Comparison of ENCODE assay signal across 1 cellular context in genomic region chr15:89575656-89576416, GRCh38.
TF ChIP-seq lines count a peak whose summit lies in the region.

No MANE protein-coding gene starts in this region.

TF ChIP-seq in K562, 482 proteins besides CTCF, POLR2A, EP300 and RAD21 (continued from another document and continues in another):
- TF ChIP-seq, protein P1, sequence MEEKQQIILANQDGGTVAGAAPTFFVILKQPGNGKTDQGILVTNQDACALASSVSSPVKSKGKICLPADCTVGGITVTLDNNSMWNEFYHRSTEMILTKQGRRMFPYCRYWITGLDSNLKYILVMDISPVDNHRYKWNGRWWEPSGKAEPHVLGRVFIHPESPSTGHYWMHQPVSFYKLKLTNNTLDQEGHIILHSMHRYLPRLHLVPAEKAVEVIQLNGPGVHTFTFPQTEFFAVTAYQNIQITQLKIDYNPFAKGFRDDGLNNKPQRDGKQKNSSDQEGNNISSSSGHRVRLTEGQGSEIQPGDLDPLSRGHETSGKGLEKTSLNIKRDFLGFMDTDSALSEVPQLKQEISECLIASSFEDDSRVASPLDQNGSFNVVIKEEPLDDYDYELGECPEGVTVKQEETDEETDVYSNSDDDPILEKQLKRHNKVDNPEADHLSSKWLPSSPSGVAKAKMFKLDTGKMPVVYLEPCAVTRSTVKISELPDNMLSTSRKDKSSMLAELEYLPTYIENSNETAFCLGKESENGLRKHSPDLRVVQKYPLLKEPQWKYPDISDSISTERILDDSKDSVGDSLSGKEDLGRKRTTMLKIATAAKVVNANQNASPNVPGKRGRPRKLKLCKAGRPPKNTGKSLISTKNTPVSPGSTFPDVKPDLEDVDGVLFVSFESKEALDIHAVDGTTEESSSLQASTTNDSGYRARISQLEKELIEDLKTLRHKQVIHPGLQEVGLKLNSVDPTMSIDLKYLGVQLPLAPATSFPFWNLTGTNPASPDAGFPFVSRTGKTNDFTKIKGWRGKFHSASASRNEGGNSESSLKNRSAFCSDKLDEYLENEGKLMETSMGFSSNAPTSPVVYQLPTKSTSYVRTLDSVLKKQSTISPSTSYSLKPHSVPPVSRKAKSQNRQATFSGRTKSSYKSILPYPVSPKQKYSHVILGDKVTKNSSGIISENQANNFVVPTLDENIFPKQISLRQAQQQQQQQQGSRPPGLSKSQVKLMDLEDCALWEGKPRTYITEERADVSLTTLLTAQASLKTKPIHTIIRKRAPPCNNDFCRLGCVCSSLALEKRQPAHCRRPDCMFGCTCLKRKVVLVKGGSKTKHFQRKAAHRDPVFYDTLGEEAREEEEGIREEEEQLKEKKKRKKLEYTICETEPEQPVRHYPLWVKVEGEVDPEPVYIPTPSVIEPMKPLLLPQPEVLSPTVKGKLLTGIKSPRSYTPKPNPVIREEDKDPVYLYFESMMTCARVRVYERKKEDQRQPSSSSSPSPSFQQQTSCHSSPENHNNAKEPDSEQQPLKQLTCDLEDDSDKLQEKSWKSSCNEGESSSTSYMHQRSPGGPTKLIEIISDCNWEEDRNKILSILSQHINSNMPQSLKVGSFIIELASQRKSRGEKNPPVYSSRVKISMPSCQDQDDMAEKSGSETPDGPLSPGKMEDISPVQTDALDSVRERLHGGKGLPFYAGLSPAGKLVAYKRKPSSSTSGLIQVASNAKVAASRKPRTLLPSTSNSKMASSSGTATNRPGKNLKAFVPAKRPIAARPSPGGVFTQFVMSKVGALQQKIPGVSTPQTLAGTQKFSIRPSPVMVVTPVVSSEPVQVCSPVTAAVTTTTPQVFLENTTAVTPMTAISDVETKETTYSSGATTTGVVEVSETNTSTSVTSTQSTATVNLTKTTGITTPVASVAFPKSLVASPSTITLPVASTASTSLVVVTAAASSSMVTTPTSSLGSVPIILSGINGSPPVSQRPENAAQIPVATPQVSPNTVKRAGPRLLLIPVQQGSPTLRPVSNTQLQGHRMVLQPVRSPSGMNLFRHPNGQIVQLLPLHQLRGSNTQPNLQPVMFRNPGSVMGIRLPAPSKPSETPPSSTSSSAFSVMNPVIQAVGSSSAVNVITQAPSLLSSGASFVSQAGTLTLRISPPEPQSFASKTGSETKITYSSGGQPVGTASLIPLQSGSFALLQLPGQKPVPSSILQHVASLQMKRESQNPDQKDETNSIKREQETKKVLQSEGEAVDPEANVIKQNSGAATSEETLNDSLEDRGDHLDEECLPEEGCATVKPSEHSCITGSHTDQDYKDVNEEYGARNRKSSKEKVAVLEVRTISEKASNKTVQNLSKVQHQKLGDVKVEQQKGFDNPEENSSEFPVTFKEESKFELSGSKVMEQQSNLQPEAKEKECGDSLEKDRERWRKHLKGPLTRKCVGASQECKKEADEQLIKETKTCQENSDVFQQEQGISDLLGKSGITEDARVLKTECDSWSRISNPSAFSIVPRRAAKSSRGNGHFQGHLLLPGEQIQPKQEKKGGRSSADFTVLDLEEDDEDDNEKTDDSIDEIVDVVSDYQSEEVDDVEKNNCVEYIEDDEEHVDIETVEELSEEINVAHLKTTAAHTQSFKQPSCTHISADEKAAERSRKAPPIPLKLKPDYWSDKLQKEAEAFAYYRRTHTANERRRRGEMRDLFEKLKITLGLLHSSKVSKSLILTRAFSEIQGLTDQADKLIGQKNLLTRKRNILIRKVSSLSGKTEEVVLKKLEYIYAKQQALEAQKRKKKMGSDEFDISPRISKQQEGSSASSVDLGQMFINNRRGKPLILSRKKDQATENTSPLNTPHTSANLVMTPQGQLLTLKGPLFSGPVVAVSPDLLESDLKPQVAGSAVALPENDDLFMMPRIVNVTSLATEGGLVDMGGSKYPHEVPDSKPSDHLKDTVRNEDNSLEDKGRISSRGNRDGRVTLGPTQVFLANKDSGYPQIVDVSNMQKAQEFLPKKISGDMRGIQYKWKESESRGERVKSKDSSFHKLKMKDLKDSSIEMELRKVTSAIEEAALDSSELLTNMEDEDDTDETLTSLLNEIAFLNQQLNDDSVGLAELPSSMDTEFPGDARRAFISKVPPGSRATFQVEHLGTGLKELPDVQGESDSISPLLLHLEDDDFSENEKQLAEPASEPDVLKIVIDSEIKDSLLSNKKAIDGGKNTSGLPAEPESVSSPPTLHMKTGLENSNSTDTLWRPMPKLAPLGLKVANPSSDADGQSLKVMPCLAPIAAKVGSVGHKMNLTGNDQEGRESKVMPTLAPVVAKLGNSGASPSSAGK (IDR thresholded peaks at IDR 0.05) = peak; percentile 29; the same call in 1 of the 2 replicates
- TF ChIP-seq KLF16 (IDR thresholded peaks at IDR 0.05) (no peak), DIDO1 (tag; IDR thresholded peaks at IDR 0.05; ENCODE audit: low read depth) (no peak), ZNF134 (CRISPR knock-in tag; conservative IDR thresholded peaks at IDR 0.05) (peak; percentile 99), HDAC1 (IDR thresholded peaks at IDR 0.05) (0 out of 4 replicates have a peak, but pooled peaks of 1 of the 2 experiments have one; percentile 41), ZNF23 (CRISPR knock-in tag; IDR thresholded peaks at IDR 0.05) (no peak), POLR2G (IDR thresholded peaks at IDR 0.05; ENCODE audit: low read depth, low read length) (peak; percentile 74), ZNF592 (IDR thresholded peaks at IDR 0.05) (0 out of 2 replicates have a peak, but pooled peaks have one; percentile 7), ZNF282 (CRISPR knock-in tag; IDR thresholded peaks at IDR 0.05) (no peak; the same call in 1 of the 2 replicates), PATZ1 (CRISPR knock-in tag; IDR thresholded peaks at IDR 0.05; ENCODE audit: borderline replicate concordance) (no peak), MYC (IDR thresholded peaks at IDR 0.05; ENCODE audit: low read depth, low read length) (peak; percentile 8; the same call in 1 of the 2 replicates), MYC (CRISPR knock-in tag; IDR thresholded peaks at IDR 0.05; ENCODE audit: borderline replicate concordance, low read depth) (no peak), RBFOX2 (IDR thresholded peaks at IDR 0.05; ENCODE audit: low read depth, low read length) (peak; percentile 90), ESRRA (IDR thresholded peaks at IDR 0.05; ENCODE audit: borderline replicate concordance, low read depth) (no peak), ZBTB7A (IDR thresholded peaks at IDR 0.05; ENCODE audit: borderline replicate concordance, control insufficient read depth, low read depth, low read length) (no peak), ERF (CRISPR knock-in tag; IDR thresholded peaks at IDR 0.05) (no peak), ZNF57 (CRISPR knock-in tag; IDR thresholded peaks at IDR 0.05) (no peak), CBFB (CRISPR knock-in tag; IDR thresholded peaks at IDR 0.05) (0 out of 2 replicates have a peak, but pooled peaks have one; percentile 56), ZBTB43 (CRISPR knock-in tag; IDR thresholded peaks at IDR 0.05) (peak; percentile 71; the same call in 1 of the 2 replicates), TAF7 (tag; IDR thresholded peaks at IDR 0.05) (no peak), ELK1 (CRISPR knock-in tag; IDR thresholded peaks at IDR 0.05) (no peak), RBBP5 (IDR thresholded peaks at IDR 0.05; ENCODE audit: borderline replicate concordance, insufficient read depth, low read length, poor library complexity, severe bottlenecking) (peak; percentile 91), POLR3G (IDR thresholded peaks at IDR 0.05; ENCODE audit: extremely low read depth, insufficient read length, insufficient replicate concordance) (no peak), CEBPB (tag; IDR thresholded peaks at IDR 0.05) (peak; percentile 72), ZNF12 (CRISPR knock-in tag; IDR thresholded peaks at IDR 0.05) (0 out of 2 replicates have a peak, but pooled peaks have one; percentile 18), TEAD2 (tag; IDR thresholded peaks at IDR 0.05) (no peak), ZNF224 (CRISPR knock-in tag; IDR thresholded peaks at IDR 0.05) (no peak), SMARCA5 (IDR thresholded peaks at IDR 0.05) (no peak)
- TF ChIP-seq, protein P2, sequence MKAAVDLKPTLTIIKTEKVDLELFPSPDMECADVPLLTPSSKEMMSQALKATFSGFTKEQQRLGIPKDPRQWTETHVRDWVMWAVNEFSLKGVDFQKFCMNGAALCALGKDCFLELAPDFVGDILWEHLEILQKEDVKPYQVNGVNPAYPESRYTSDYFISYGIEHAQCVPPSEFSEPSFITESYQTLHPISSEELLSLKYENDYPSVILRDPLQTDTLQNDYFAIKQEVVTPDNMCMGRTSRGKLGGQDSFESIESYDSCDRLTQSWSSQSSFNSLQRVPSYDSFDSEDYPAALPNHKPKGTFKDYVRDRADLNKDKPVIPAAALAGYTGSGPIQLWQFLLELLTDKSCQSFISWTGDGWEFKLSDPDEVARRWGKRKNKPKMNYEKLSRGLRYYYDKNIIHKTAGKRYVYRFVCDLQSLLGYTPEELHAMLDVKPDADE (conservative IDR thresholded peaks at IDR 0.05; ENCODE audit: control insufficient read depth, low read depth, low read length) = 0 out of 2 replicates have a peak, but pooled peaks have one; percentile 16
- TF ChIP-seq, protein P3, sequence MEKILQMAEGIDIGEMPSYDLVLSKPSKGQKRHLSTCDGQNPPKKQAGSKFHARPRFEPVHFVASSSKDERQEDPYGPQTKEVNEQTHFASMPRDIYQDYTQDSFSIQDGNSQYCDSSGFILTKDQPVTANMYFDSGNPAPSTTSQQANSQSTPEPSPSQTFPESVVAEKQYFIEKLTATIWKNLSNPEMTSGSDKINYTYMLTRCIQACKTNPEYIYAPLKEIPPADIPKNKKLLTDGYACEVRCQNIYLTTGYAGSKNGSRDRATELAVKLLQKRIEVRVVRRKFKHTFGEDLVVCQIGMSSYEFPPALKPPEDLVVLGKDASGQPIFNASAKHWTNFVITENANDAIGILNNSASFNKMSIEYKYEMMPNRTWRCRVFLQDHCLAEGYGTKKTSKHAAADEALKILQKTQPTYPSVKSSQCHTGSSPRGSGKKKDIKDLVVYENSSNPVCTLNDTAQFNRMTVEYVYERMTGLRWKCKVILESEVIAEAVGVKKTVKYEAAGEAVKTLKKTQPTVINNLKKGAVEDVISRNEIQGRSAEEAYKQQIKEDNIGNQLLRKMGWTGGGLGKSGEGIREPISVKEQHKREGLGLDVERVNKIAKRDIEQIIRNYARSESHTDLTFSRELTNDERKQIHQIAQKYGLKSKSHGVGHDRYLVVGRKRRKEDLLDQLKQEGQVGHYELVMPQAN (IDR thresholded peaks at IDR 0.05; ENCODE audit: borderline replicate concordance) = 0 out of 2 replicates have a peak, but pooled peaks have one; percentile 31
- TF ChIP-seq, protein P4, sequence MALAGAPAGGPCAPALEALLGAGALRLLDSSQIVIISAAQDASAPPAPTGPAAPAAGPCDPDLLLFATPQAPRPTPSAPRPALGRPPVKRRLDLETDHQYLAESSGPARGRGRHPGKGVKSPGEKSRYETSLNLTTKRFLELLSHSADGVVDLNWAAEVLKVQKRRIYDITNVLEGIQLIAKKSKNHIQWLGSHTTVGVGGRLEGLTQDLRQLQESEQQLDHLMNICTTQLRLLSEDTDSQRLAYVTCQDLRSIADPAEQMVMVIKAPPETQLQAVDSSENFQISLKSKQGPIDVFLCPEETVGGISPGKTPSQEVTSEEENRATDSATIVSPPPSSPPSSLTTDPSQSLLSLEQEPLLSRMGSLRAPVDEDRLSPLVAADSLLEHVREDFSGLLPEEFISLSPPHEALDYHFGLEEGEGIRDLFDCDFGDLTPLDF (CRISPR knock-in tag; IDR thresholded peaks at IDR 0.05) = peak; percentile 80
